In the genomic region with DNA sequence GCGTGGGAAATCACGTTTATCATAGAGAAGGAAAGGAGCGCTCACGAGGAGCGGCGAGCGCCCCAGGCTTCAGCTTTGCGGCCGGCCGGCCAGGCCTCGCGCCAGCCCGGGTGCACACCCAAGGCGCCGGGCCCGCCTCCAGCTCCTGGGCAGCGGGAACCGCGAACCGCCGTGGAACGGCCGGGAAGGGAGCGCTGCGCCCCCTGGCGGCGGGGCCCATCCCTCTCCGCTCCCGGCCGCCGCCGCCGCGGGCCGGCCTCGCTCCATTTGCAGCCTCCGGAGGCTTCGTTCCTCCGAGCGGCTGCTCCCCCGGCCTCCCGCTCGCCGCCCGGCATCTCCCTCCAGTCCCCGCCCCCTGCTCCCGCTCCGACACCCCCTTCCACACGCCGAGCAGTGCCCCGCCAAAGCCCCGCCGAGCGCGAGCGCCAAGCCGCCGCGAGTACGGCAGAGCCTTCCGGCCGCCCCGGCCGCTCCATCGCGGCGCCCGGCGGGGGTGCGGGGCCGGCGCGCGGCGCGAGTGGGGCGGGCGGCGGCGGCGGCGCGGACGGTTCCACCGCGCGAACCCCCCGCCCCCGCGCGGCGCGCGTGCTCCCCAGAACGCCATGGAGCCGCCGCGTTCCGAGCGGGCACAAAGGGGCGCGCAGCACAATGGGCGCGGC, we compare ENCODE assay signal across 8 cellular contexts. TPM values are rescaled to one million over a fixed set of nuclear protein-coding genes. Genes with fewer than 3 reads are reported as not detected.
DNase-seq lines count a peak whose midpoint lies in the region; ATAC-seq and TF ChIP-seq lines count a peak whose summit lies in the region.

No MANE protein-coding gene starts in this region.

- H3K36me3 Mint-ChIP-seq in GM23338 (ENCODE audit: low read depth) = peaks cover 36% of the 10 kb centered on the region
- peaks cover 0 to 4% of the 10 kb centered on the region in 2 donors for H3K36me3 Mint-ChIP-seq in activated naive CD4-positive, alpha-beta T cell treated with anti-CD3 and anti-CD28 coated beads, Interleukin-2, amount 50 U/mL, for 72 hours
- H3K36me3 Mint-ChIP-seq in glutamatergic neuron (ENCODE audit: unreplicated experiment) = no peaks in the 10 kb centered on the region
- H3K36me3 Mint-ChIP-seq in osteocyte (ENCODE audit: unreplicated experiment) = no peaks in the 10 kb centered on the region

- intact Hi-C loops in tibial artery (cut with DNase I; ENCODE audit: low total_unique reads) = loop anchor here (2.0 kb wide), 1 partner anchor 86 kb away; a partner anchor contains a TSS

- DNase-seq in GDM1 (lab: John Stamatoyannopoulos, UW) (peak; percentile 70), GM23338 (ENCODE audit: low spot score) (peak; percentile 82), SK-N-MC (ENCODE audit: low read depth, low spot score) (no peak), glutamatergic neuron (peak; percentile 89), osteocyte (ENCODE audit: extremely low spot score, unreplicated experiment) (peak; percentile 96), tibial artery (peak; percentile 79 to 89)
- peak; percentile 81 to 83 for DNase-seq in activated naive CD4-positive, alpha-beta T cell treated with anti-CD3 and anti-CD28 coated beads, Interleukin-2, amount 50 U/mL, for 72 hours (ENCODE audit: low spot score in 2 of 2)

- H4K20me1 ChIP-seq in GM23338 (replicated peaks; ENCODE audit: insufficient read depth) = no peaks in the 10 kb centered on the region

- H3K4me1 ChIP-seq in GM23338 (ENCODE audit: insufficient read depth) = peaks cover 25% of the 10 kb centered on the region
- H3K4me1 ChIP-seq in tibial artery = peaks cover 0 to 18% (median 13%) of the 10 kb centered on the region in 4 donors

- no peaks in the 10 kb centered on the region; the same call in 2 of the 3 replicates for H3K9me3 Mint-ChIP-seq in GM23338
- no peaks in the 10 kb centered on the region for H3K9me3 Mint-ChIP-seq in activated naive CD4-positive, alpha-beta T cell treated with anti-CD3 and anti-CD28 coated beads, Interleukin-2, amount 50 U/mL, for 72 hours
- H3K9me3 Mint-ChIP-seq in glutamatergic neuron (ENCODE audit: unreplicated experiment) = peaks cover 21% of the 10 kb centered on the region
- no peaks in the 10 kb centered on the region for H3K9me3 Mint-ChIP-seq in osteocyte (ENCODE audit: unreplicated experiment)

- TF ChIP-seq CTCF in GM23338 (conservative IDR thresholded peaks at IDR 0.05; ENCODE audit: low read depth in 2 of 2) (peak; percentile 61 to 74), LNCAP (IDR thresholded peaks at IDR 0.05) (peak; percentile 88), glutamatergic neuron (IDR thresholded peaks at IDR 0.05; ENCODE audit: partially characterized antibody, unreplicated experiment) (peak; percentile 98), osteocyte (IDR thresholded peaks at IDR 0.05) (peak; percentile 97), tibial artery (IDR thresholded peaks at IDR 0.05) (peak; percentile 85 to 91)

- H3K27ac ChIP-seq in GM23338 (ENCODE audit: low read depth) (peak overlapping the region; percentile 85), SK-N-MC (peak overlapping the region; percentile 48), tibial artery (peak overlapping the region; percentile 51 to 57)

- H3K4me3 ChIP-seq in GM23338 (peak overlapping the region; percentile 60), SK-N-MC (peak overlapping the region; percentile 84), tibial artery (peak overlapping the region; percentile 65 to 81)

- H3K27ac Mint-ChIP-seq in GM23338 (peak overlapping the region; percentile 97), glutamatergic neuron (ENCODE audit: unreplicated experiment) (peak overlapping the region; percentile 92), osteocyte (ENCODE audit: unreplicated experiment) (peak overlapping the region; percentile 73)
- peak overlapping the region; percentile 64 to 90 for H3K27ac Mint-ChIP-seq in activated naive CD4-positive, alpha-beta T cell treated with anti-CD3 and anti-CD28 coated beads, Interleukin-2, amount 50 U/mL, for 72 hours

- H3K4me2 ChIP-seq in GM23338 = peak overlapping the region; percentile 80

- H3K4me3 Mint-ChIP-seq in GM23338 = peak overlapping the region; percentile 90
- H3K4me3 Mint-ChIP-seq in glutamatergic neuron (ENCODE audit: unreplicated experiment) = peak overlapping the region; percentile 88
- peak overlapping the region; percentile 75 for H3K4me3 Mint-ChIP-seq in osteocyte (ENCODE audit: unreplicated experiment)

- peak; percentile 25 for ATAC-seq in GM23338
- peak; percentile 81 to 83 for ATAC-seq in activated naive CD4-positive, alpha-beta T cell treated with anti-CD3 and anti-CD28 coated beads, Interleukin-2, amount 50 U/mL, for 72 hours

- no peak overlapping the region for H2AFZ ChIP-seq in GM23338

- H3K79me2 ChIP-seq in GM23338 (replicated peaks; ENCODE audit: insufficient read depth) = peaks cover 47% of the 10 kb centered on the region

- peak overlapping the region; percentile 82 for H3K9ac ChIP-seq in SK-N-MC (ENCODE audit: insufficient read length)

- H3K4me1 Mint-ChIP-seq in GM23338 (peaks cover 44% of the 10 kb centered on the region), glutamatergic neuron (ENCODE audit: low read depth, unreplicated experiment) (peaks cover 15% of the 10 kb centered on the region), osteocyte (ENCODE audit: unreplicated experiment) (peaks cover 20% of the 10 kb centered on the region)

- H3K36me3 ChIP-seq in GM23338 (ENCODE audit: insufficient read depth) = no peaks in the 10 kb centered on the region
- no peaks in the 10 kb centered on the region for H3K36me3 ChIP-seq in SK-N-MC (ENCODE audit: insufficient read depth, low read length)
- H3K36me3 ChIP-seq in tibial artery = no peaks in the 10 kb centered on the region

- H3K9me3 ChIP-seq in SK-N-MC (ENCODE audit: low read depth, low read length) (no peaks in the 10 kb centered on the region), tibial artery (no peaks in the 10 kb centered on the region)

- no peaks in the 10 kb centered on the region for H3K27me3 ChIP-seq in GM23338 (ENCODE audit: insufficient read depth)
- H3K27me3 ChIP-seq in tibial artery = no peaks in the 10 kb centered on the region

- H3F3A ChIP-seq in GM23338 (replicated peaks; ENCODE audit: low read depth) = peaks cover 5% of the 10 kb centered on the region; the same call in 1 of the 2 replicates

- peaks cover 19% of the 10 kb centered on the region for H3K27me3 Mint-ChIP-seq in GM23338 (ENCODE audit: insufficient read depth, low read depth, poor library complexity)
- peaks cover 23% of the 10 kb centered on the region for H3K27me3 Mint-ChIP-seq in glutamatergic neuron (ENCODE audit: unreplicated experiment)
- peaks cover 13% of the 10 kb centered on the region for H3K27me3 Mint-ChIP-seq in osteocyte (ENCODE audit: unreplicated experiment)

- H3K9me2 ChIP-seq in GM23338 (ENCODE audit: insufficient read depth) = no peaks in the 10 kb centered on the region

TF ChIP-seq in GM23338, 12 proteins besides CTCF, POLR2A, EP300 and RAD21 (continues in another document):
- TF ChIP-seq STAT1 (IDR thresholded peaks at IDR 0.05; ENCODE audit: unreplicated experiment) = no peak
- TF ChIP-seq ZNF331 (CRISPR knock-in tag; IDR thresholded peaks at IDR 0.05; ENCODE audit: low read depth) = no peak
- no peak for TF ChIP-seq ZNF114 (CRISPR knock-in tag; IDR thresholded peaks at IDR 0.05)
- TF ChIP-seq, protein P1, sequence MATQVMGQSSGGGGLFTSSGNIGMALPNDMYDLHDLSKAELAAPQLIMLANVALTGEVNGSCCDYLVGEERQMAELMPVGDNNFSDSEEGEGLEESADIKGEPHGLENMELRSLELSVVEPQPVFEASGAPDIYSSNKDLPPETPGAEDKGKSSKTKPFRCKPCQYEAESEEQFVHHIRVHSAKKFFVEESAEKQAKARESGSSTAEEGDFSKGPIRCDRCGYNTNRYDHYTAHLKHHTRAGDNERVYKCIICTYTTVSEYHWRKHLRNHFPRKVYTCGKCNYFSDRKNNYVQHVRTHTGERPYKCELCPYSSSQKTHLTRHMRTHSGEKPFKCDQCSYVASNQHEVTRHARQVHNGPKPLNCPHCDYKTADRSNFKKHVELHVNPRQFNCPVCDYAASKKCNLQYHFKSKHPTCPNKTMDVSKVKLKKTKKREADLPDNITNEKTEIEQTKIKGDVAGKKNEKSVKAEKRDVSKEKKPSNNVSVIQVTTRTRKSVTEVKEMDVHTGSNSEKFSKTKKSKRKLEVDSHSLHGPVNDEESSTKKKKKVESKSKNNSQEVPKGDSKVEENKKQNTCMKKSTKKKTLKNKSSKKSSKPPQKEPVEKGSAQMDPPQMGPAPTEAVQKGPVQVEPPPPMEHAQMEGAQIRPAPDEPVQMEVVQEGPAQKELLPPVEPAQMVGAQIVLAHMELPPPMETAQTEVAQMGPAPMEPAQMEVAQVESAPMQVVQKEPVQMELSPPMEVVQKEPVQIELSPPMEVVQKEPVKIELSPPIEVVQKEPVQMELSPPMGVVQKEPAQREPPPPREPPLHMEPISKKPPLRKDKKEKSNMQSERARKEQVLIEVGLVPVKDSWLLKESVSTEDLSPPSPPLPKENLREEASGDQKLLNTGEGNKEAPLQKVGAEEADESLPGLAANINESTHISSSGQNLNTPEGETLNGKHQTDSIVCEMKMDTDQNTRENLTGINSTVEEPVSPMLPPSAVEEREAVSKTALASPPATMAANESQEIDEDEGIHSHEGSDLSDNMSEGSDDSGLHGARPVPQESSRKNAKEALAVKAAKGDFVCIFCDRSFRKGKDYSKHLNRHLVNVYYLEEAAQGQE (IDR thresholded peaks at IDR 0.05; ENCODE audit: unreplicated experiment) = no peak
- no peak; the same call in 1 of the 2 replicates for TF ChIP-seq POLR2AphosphoS5 (IDR thresholded peaks at IDR 0.05; ENCODE audit: low read depth)

RNA-seq across cellular contexts. Expression of a gene that starts 1.0 kb away (rescaled TPM):
- 30.5 and 33.7 TPM in 2 replicates for total RNA-seq in GM23338 (2014; rRNA removed; shearing (Covaris generic))
- 8.6 and 9.2 TPM in 2 replicates for polyA plus RNA-seq in GM23338 (2016; fragmentation: Nextera tagmentation; extraction: Ambion mirVana)
- total RNA-seq in activated naive CD4-positive, alpha-beta T cell treated with anti-CD3 and anti-CD28 coated beads, Interleukin-2, amount 50 U/mL, for 72 hours = 1 to 10 TPM; 4.0 to 5.2 TPM
- total RNA-seq in glutamatergic neuron (ENCODE audit: unreplicated experiment) = 10.9 TPM
- 4.4 and 4.5 TPM in 2 replicates for total RNA-seq in osteocyte
